8 cellular contexts compared by ENCODE assay signal in genomic region chr14:20857630-20858261, GRCh38. TPM values are rescaled to one million over a fixed set of nuclear protein-coding genes. Genes with fewer than 3 reads are reported as not detected.
DNase-seq lines count a peak whose midpoint lies in the region; ATAC-seq and TF ChIP-seq lines count a peak whose summit lies in the region.

No MANE protein-coding gene starts in this region.

- peak; percentile 32 for DNase-seq in Caki2 (ENCODE audit: low read depth)
- peak; percentile 76 for DNase-seq in OCI-M1 (lab: John Stamatoyannopoulos, UW)
- peak; percentile 75 for DNase-seq in activated T-cell treated with anti-CD3 and anti-CD28 coated beads, Interleukin-2, amount 50 U/mL, for 24 hours
- peak; percentile 63 for DNase-seq in fibroblast of peridontal ligament (ENCODE audit: extremely low read depth)
- DNase-seq in nucleus accumbens (lab: John Stamatoyannopoulos, UW) = peak in 46 of 56 donors; percentile 7 to 82 (median 50)
- peak; percentile 90 for DNase-seq in superior temporal gyrus (ENCODE audit: extremely low spot score)

- H3K4me3 Mint-ChIP-seq in activated T-cell treated with anti-CD3 and anti-CD28 coated beads, Interleukin-2, amount 50 U/mL, for 24 hours = no peak overlapping the region

- in situ Hi-C loops in Caki2 (cut with HindIII; ENCODE audit: low pct_unique_long_range_greater_than_20kb, low sequenced_read_pairs) = no loop called here

- peaks cover 40% of the 10 kb centered on the region for H3K27me3 Mint-ChIP-seq in activated T-cell treated with anti-CD3 and anti-CD28 coated beads, Interleukin-2, amount 50 U/mL, for 24 hours

- no peaks in the 10 kb centered on the region for H3K36me3 Mint-ChIP-seq in activated T-cell treated with anti-CD3 and anti-CD28 coated beads, Interleukin-2, amount 50 U/mL, for 24 hours (ENCODE audit: low read depth)

- ATAC-seq in HG03342 (IDR thresholded peaks at IDR 0.05; ENCODE audit: unreplicated experiment) (peak; percentile 48), GM18505 (IDR thresholded peaks at IDR 0.05; ENCODE audit: unreplicated experiment) (no peak)

- no peaks in the 10 kb centered on the region for H3K9me3 Mint-ChIP-seq in activated T-cell treated with anti-CD3 and anti-CD28 coated beads, Interleukin-2, amount 50 U/mL, for 24 hours

- no peaks in the 10 kb centered on the region for H3K4me1 Mint-ChIP-seq in activated T-cell treated with anti-CD3 and anti-CD28 coated beads, Interleukin-2, amount 50 U/mL, for 24 hours (ENCODE audit: low read depth)

- no peak overlapping the region for H3K27ac Mint-ChIP-seq in activated T-cell treated with anti-CD3 and anti-CD28 coated beads, Interleukin-2, amount 50 U/mL, for 24 hours

- TF ChIP-seq POLR2A in GM18505 (IDR thresholded peaks at IDR 0.05; ENCODE audit: borderline replicate concordance, extremely low read depth, insufficient read depth, insufficient read length) = no peak

RNA-seq across cellular contexts. Expression of gene RNASE3, which starts 33.4 kb away (rescaled TPM):
- not detected in 2 replicates for total RNA-seq in Caki2 (2014; rRNA removed; shearing (Covaris generic); ENCODE audit: low replicate concordance)

RNA-seq across cellular contexts. Expression of gene RNASE1, which starts 55.1 kb away (rescaled TPM):
- total RNA-seq in Caki2 (2014; rRNA removed; shearing (Covaris generic); ENCODE audit: low replicate concordance) = not detected in 2 replicates

Comparison
In these comparisons a context has a peak if more than half of its experiments do, and no peak if none do; other contexts are left out.
1. DNase-seq: peak in every context shown above with its lines; median percentile 90 in superior temporal gyrus; 76 in OCI-M1; 75 in activated T-cell treated with anti-CD3 and anti-CD28 coated beads, Interleukin-2, amount 50 U/mL, for 24 hours; 63 in fibroblast of peridontal ligament; 50 in nucleus accumbens; 32 in Caki2.